Comparison of ENCODE assay signal across 13 cellular contexts in genomic region chr12:53465679-53466078, GRCh38. TPM values are rescaled to one million over a fixed set of nuclear protein-coding genes. Genes with fewer than 3 reads are reported as not detected.
DNase-seq lines count a peak whose midpoint lies in the region; ATAC-seq and TF ChIP-seq lines count a peak whose summit lies in the region.
"Had no signal": no experiment of that assay in that cellular context is flagged by ENCODE, and none has a peak within 500 bp of the region (broad histone marks: within the 10 kb centered on the region; RNA-seq: fewer than 3 reads in every experiment).

No MANE protein-coding gene starts in this region.

- ATAC-seq in CD4-positive, CD25-positive, alpha-beta regulatory T cell (ENCODE audit: low read depth in 2 of 2): no peak
- no peak for ATAC-seq in GM18519 (IDR thresholded peaks at IDR 0.05; ENCODE audit: low FRiP score, unreplicated experiment)
- ATAC-seq: stimulated activated naive B cell treated with anti-CD40 and anti-IgM and Interleukin-4, amounts not matched to agents 10 μg/mL and 1 μg/mL and 100 μg/mL, for 72 hours had no signal

- no peak overlapping the region for H3K4me3 ChIP-seq in CD4-positive, CD25-positive, alpha-beta regulatory T cell (ENCODE audit: low read depth, low read length)
- no peak overlapping the region for H3K4me3 ChIP-seq in KMS-11 (IDR thresholded peaks at IDR 0.05; ENCODE audit: insufficient read depth, low read depth, low read length)
- H3K4me3 ChIP-seq in suprapubic skin: no peak overlapping the region

- H3K9me3 ChIP-seq in CD4-positive, CD25-positive, alpha-beta regulatory T cell (ENCODE audit: control insufficient read depth in 2 of 2, low read length in 2 of 2): no peaks in the 10 kb centered on the region
- no peaks in the 10 kb centered on the region for H3K9me3 ChIP-seq in suprapubic skin

- CTCF ChIA-PET in RWPE1 (lab: Yijun Ruan, JAX): no interaction called here

- no peak for TF ChIP-seq EP300 in suprapubic skin (IDR thresholded peaks at IDR 0.05)

- POLR2A ChIA-PET in RWPE1 (lab: Yijun Ruan, JAX; ENCODE audit: low non-redundant PET): interaction anchor here (0.5 kb wide), 1 partner anchor 1409 kb away, joined by 6 read pairs; no protein-coding TSS in a partner anchor

- no peaks in the 10 kb centered on the region for H3K4me1 ChIP-seq in CD4-positive, CD25-positive, alpha-beta regulatory T cell (ENCODE audit: control insufficient read depth, insufficient read depth, low read length, poor library complexity, severe bottlenecking)
- peaks cover 100% of the 10 kb centered on the region for H3K4me1 ChIP-seq in KMS-11 (ENCODE audit: low read depth, poor library complexity, severe bottlenecking)
- H3K4me1 ChIP-seq in suprapubic skin: peaks cover 14% of the 10 kb centered on the region

- no peaks in the 10 kb centered on the region for H3K9me3 Mint-ChIP-seq in CD4-positive, CD25-positive, alpha-beta regulatory T cell
- H3K9me3 Mint-ChIP-seq in glutamatergic neuron (ENCODE audit: unreplicated experiment): no peaks in the 10 kb centered on the region
- H3K9me3 Mint-ChIP-seq: activated CD4-positive, alpha-beta T cell treated with anti-CD3 and anti-CD28 coated beads, Interleukin-2, amount 10 ng/mL, durations not matched to agents 24 days and 14 days; stimulated activated naive B cell treated with anti-CD40 and anti-IgM and Interleukin-4, amounts not matched to agents 10 μg/mL and 1 μg/mL and 100 μg/mL, for 72 hours had no signal

- no peak for TF ChIP-seq POLR2A in suprapubic skin (IDR thresholded peaks at IDR 0.05)

- 65% methylated on average over 2 of the region's 2 CpGs for WGBS in suprapubic skin

- peaks cover 97% of the 10 kb centered on the region for H3K36me3 ChIP-seq in CD4-positive, CD25-positive, alpha-beta regulatory T cell (ENCODE audit: control insufficient read depth, insufficient read depth, low read length)
- H3K36me3 ChIP-seq in KMS-11 (ENCODE audit: insufficient read depth) (peaks cover 86% of the 10 kb centered on the region; the same call in 1 of the 2 replicates), suprapubic skin (peaks cover 100% of the 10 kb centered on the region)

- DNase-seq in CD4-positive, CD25-positive, alpha-beta regulatory T cell: no peak
- DNase-seq in glutamatergic neuron (no peak), RWPE1 (ENCODE audit: low spot score) (no peak), suprapubic skin (ENCODE audit: low spot score in 2 of 2) (no peak)
- DNase-seq: activated CD4-positive, alpha-beta T cell treated with anti-CD3 and anti-CD28 coated beads, Interleukin-2, amount 10 ng/mL, durations not matched to agents 24 days and 14 days; activated naive CD4-positive, alpha-beta T cell treated with anti-CD3 and anti-CD28 coated beads, Interleukin-2, amount 50 U/mL, for 16 hours; dermis blood vessel endothelial cell; NCI-H146; NCI-H69; stimulated activated naive B cell treated with anti-CD40 and anti-IgM and Interleukin-4, amounts not matched to agents 10 μg/mL and 1 μg/mL and 100 μg/mL, for 72 hours had no signal

- H3K9ac ChIP-seq in KMS-11: no peak overlapping the region; the same call in 1 of the 2 replicates

- H2AFZ ChIP-seq in KMS-11 (ENCODE audit: low read depth): no peak overlapping the region

- peaks cover 60% of the 10 kb centered on the region for H3K36me3 Mint-ChIP-seq in CD4-positive, CD25-positive, alpha-beta regulatory T cell
- no peaks in the 10 kb centered on the region for H3K36me3 Mint-ChIP-seq in glutamatergic neuron (ENCODE audit: unreplicated experiment)

- H3K27me3 ChIP-seq in CD4-positive, CD25-positive, alpha-beta regulatory T cell (ENCODE audit: control insufficient read depth, insufficient read depth, low read length): no peaks in the 10 kb centered on the region
- H3K27me3 ChIP-seq in KMS-11 (ENCODE audit: insufficient read depth, low read depth) (no peaks in the 10 kb centered on the region), suprapubic skin (no peaks in the 10 kb centered on the region)

- H3K79me2 ChIP-seq in KMS-11 (ENCODE audit: insufficient read depth, low read depth): peaks cover 94% of the 10 kb centered on the region

- TF ChIP-seq CTCF in KMS-11 (conservative IDR thresholded peaks at IDR 0.05; ENCODE audit: low read depth, low read length) (peak; percentile 20; the same call in 1 of the 2 replicates), glutamatergic neuron (IDR thresholded peaks at IDR 0.05; ENCODE audit: partially characterized antibody, unreplicated experiment) (no peak), RWPE1 (conservative IDR thresholded peaks at IDR 0.05; ENCODE audit: low read depth) (no peak), suprapubic skin (IDR thresholded peaks at IDR 0.05) (no peak)

- H3K4me1 Mint-ChIP-seq in CD4-positive, CD25-positive, alpha-beta regulatory T cell: peaks cover 11 to 44% (median 12%) of the 10 kb centered on the region in 4 donors
- H3K4me1 Mint-ChIP-seq in glutamatergic neuron (ENCODE audit: low read depth, unreplicated experiment): peaks cover 5% of the 10 kb centered on the region

- peak overlapping the region; percentile 30 for H3K27ac ChIP-seq in CD4-positive, CD25-positive, alpha-beta regulatory T cell (ENCODE audit: insufficient read depth, low read length, poor library complexity, severe bottlenecking)
- H3K27ac ChIP-seq in KMS-11: peak overlapping the region; percentile 59
- H3K27ac ChIP-seq in RWPE1: no peak overlapping the region
- no peak overlapping the region for H3K27ac ChIP-seq in suprapubic skin

- no peak overlapping the region for H3K4me3 Mint-ChIP-seq in CD4-positive, CD25-positive, alpha-beta regulatory T cell
- no peak overlapping the region for H3K4me3 Mint-ChIP-seq in glutamatergic neuron (ENCODE audit: unreplicated experiment)
- H3K4me3 Mint-ChIP-seq: activated CD4-positive, alpha-beta T cell treated with anti-CD3 and anti-CD28 coated beads, Interleukin-2, amount 10 ng/mL, durations not matched to agents 24 days and 14 days; stimulated activated naive B cell treated with anti-CD40 and anti-IgM and Interleukin-4, amounts not matched to agents 10 μg/mL and 1 μg/mL and 100 μg/mL, for 72 hours had no signal

- H3K27me3 Mint-ChIP-seq in CD4-positive, CD25-positive, alpha-beta regulatory T cell: no peaks in the 10 kb centered on the region
- peaks cover 4% of the 10 kb centered on the region for H3K27me3 Mint-ChIP-seq in glutamatergic neuron (ENCODE audit: unreplicated experiment)
- H3K27me3 Mint-ChIP-seq: activated CD4-positive, alpha-beta T cell treated with anti-CD3 and anti-CD28 coated beads, Interleukin-2, amount 10 ng/mL, durations not matched to agents 24 days and 14 days; stimulated activated naive B cell treated with anti-CD40 and anti-IgM and Interleukin-4, amounts not matched to agents 10 μg/mL and 1 μg/mL and 100 μg/mL, for 72 hours had no signal

- H3K4me2 ChIP-seq in KMS-11: peak overlapping the region; percentile 77

- H3K27ac Mint-ChIP-seq in CD4-positive, CD25-positive, alpha-beta regulatory T cell: peak overlapping the region in 2 of 3 donors; percentile 13 to 71
- peak overlapping the region; percentile 48 for H3K27ac Mint-ChIP-seq in glutamatergic neuron (ENCODE audit: unreplicated experiment)
- H3K27ac Mint-ChIP-seq: activated CD4-positive, alpha-beta T cell treated with anti-CD3 and anti-CD28 coated beads, Interleukin-2, amount 10 ng/mL, durations not matched to agents 24 days and 14 days had no signal

- peaks cover 44% of the 10 kb centered on the region for H4K20me1 ChIP-seq in KMS-11 (ENCODE audit: insufficient read depth)

RNA-seq across cellular contexts. Expression of gene PCBP2, which starts 13.8 kb away (rescaled TPM):
- 931 TPM for total RNA-seq in CD4-positive, CD25-positive, alpha-beta regulatory T cell
- polyA plus RNA-seq in CD4-positive, CD25-positive, alpha-beta regulatory T cell: 100 to 1,000 TPM; 113 to 150 (median 134) TPM
- total RNA-seq in glutamatergic neuron (ENCODE audit: unreplicated experiment): 1,170 TPM
- 100 to 1,000 TPM; 480 to 803 (median 584) TPM for total RNA-seq in suprapubic skin

RNA-seq across cellular contexts. Expression of gene PRR13, which starts 24.1 kb away (rescaled TPM):
- 187 TPM for total RNA-seq in CD4-positive, CD25-positive, alpha-beta regulatory T cell
- 100 to 1,000 TPM; 525 to 639 (median 574) TPM for polyA plus RNA-seq in CD4-positive, CD25-positive, alpha-beta regulatory T cell
- 105 TPM for total RNA-seq in glutamatergic neuron (ENCODE audit: unreplicated experiment)
- 10 to 100 TPM; 40.7 to 77.9 (median 57.4) TPM for total RNA-seq in suprapubic skin

RNA-seq across cellular contexts. Expression of gene MAP3K12, which starts 33.6 kb away (rescaled TPM):
- 31.5 TPM for total RNA-seq in CD4-positive, CD25-positive, alpha-beta regulatory T cell
- 1 to 10 TPM; 3.8 to 4.6 (median 4.4) TPM for polyA plus RNA-seq in CD4-positive, CD25-positive, alpha-beta regulatory T cell
- total RNA-seq in glutamatergic neuron (ENCODE audit: unreplicated experiment) (94.2 TPM), suprapubic skin (10 to 100 TPM in 1 of 4 donors, 1 to 10 TPM in 3; 4.8 to 14.0 (median 5.9) TPM)

RNA-seq across cellular contexts. Expression of gene TARBP2, which starts 35.4 kb away (rescaled TPM):
- total RNA-seq in CD4-positive, CD25-positive, alpha-beta regulatory T cell: 25.1 TPM
- polyA plus RNA-seq in CD4-positive, CD25-positive, alpha-beta regulatory T cell: 10 to 100 TPM; 22.5 to 29.1 (median 25.6) TPM
- 49.0 TPM for total RNA-seq in glutamatergic neuron (ENCODE audit: unreplicated experiment)
- 10 to 100 TPM; 25.5 to 42.0 (median 28.6) TPM for total RNA-seq in suprapubic skin

RNA-seq across cellular contexts. Expression of gene NPFF, which starts 41.6 kb away (rescaled TPM):
- total RNA-seq in CD4-positive, CD25-positive, alpha-beta regulatory T cell: not detected
- not detected for polyA plus RNA-seq in CD4-positive, CD25-positive, alpha-beta regulatory T cell
- total RNA-seq in glutamatergic neuron (ENCODE audit: unreplicated experiment): not detected
- not detected for total RNA-seq in suprapubic skin
- total RNA-seq: activated CD4-positive, alpha-beta T cell treated with anti-CD3 and anti-CD28 coated beads, Interleukin-2, amount 10 ng/mL, durations not matched to agents 24 days and 14 days; dermis blood vessel endothelial cell; omental fat pad had no signal

Comparison
In these comparisons a context has a peak if more than half of its experiments do, and no peak if none do; other contexts are left out.
1. H3K27ac ChIP-seq: peak in CD4-positive, CD25-positive, alpha-beta regulatory T cell (single experiment) and KMS-11 (single experiment); none in RWPE1 (single experiment) and suprapubic skin (single experiment).